In the genomic region with DNA sequence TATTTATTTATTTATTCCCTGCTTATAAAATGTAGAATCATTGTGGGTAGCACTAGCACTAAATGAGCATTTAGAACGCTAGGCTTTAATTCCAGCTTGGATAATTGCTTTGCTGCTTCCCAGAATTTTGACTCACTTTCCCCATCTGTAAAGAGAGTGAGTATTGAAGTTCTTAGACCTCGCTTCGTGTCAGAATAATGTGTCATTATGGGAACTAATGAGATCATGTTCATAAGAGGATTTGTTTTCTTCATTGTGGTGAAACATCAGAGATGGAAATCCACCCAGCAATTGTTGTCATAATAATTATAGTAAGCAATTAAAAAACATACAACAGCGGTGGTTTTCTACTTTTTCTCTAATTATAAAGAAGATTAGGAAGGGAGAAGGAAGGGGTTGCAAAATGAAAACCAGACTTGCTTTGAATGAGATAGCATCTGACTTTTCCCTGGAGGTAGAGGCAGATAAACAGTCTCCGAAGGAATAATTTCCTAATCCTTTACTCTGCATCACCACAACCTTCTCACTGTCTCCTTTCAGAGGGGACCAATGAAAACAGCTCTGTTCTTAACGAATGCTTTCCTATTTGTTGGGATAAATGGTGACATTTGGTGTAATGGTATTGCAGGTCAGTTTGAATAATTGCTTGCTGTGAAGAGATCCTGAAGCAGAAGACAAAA, we compare ENCODE assay signal across 1 cellular context.
TF ChIP-seq lines count a peak whose summit lies in the region.

No MANE protein-coding gene starts in this region.

TF ChIP-seq in H1, 55 proteins besides CTCF, POLR2A, EP300 and RAD21:
- TF ChIP-seq SAP30 (IDR thresholded peaks at IDR 0.05; ENCODE audit: insufficient read depth, insufficient replicate concordance, low read length) = no peak
- no peak for TF ChIP-seq SIRT6 (IDR thresholded peaks at IDR 0.05; ENCODE audit: low read length)
- no peak for TF ChIP-seq RXRA (IDR thresholded peaks at IDR 0.05; ENCODE audit: insufficient read depth, low read depth, low read length)
- TF ChIP-seq POLR2AphosphoS5 (IDR thresholded peaks at IDR 0.05; ENCODE audit: low read depth, low read length) = no peak
- TF ChIP-seq, protein P1, sequence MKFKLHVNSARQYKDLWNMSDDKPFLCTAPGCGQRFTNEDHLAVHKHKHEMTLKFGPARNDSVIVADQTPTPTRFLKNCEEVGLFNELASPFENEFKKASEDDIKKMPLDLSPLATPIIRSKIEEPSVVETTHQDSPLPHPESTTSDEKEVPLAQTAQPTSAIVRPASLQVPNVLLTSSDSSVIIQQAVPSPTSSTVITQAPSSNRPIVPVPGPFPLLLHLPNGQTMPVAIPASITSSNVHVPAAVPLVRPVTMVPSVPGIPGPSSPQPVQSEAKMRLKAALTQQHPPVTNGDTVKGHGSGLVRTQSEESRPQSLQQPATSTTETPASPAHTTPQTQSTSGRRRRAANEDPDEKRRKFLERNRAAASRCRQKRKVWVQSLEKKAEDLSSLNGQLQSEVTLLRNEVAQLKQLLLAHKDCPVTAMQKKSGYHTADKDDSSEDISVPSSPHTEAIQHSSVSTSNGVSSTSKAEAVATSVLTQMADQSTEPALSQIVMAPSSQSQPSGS (IDR thresholded peaks at IDR 0.05; ENCODE audit: low read length) = no peak
- TF ChIP-seq NRF1 (IDR thresholded peaks at IDR 0.05; ENCODE audit: low read depth, low read length) = no peak
- TF ChIP-seq RFX5 (IDR thresholded peaks at IDR 0.05; ENCODE audit: borderline replicate concordance, low read depth, low read length) = no peak
- TF ChIP-seq JUN (IDR thresholded peaks at IDR 0.05; ENCODE audit: low read depth, low read length) = no peak
- TF ChIP-seq, protein P2, sequence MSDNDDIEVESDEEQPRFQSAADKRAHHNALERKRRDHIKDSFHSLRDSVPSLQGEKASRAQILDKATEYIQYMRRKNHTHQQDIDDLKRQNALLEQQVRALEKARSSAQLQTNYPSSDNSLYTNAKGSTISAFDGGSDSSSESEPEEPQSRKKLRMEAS (IDR thresholded peaks at IDR 0.05) = no peak
- TF ChIP-seq BCL11A (IDR thresholded peaks at IDR 0.05; ENCODE audit: low read depth in 2 of 2, low read length in 2 of 2) = no peak
- TF ChIP-seq SP2 (IDR thresholded peaks at IDR 0.05; ENCODE audit: low read length) = no peak
